ENCODE assay signal across 10 cellular contexts in the genomic region with DNA sequence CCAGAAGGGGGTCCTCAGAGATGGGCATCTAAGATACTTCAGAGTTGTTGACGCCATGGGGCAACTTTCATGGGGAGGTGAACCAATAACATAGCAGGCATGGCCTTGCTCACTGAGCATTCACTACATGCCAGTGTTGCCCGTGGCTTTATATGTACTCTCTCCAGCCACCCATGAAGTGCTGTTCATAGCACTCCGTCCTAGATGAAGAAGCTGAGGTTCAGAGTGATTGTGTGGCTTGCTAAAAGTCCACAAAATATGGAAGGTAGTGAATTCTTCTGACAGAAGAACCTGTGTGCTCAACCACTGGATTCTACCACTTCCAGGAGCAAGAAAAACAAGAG. TPM values are rescaled to one million over a fixed set of nuclear protein-coding genes. Genes with fewer than 3 reads are reported as not detected.
A peak's percentile ranks its signal among the peaks of the same experiment; 100 is the strongest.
DNase-seq lines count a peak whose midpoint lies in the region; ATAC-seq and TF ChIP-seq lines count a peak whose summit lies in the region.
"Had no signal": no experiment of that assay in that cellular context is flagged by ENCODE, and none has a peak within 500 bp of the region (broad histone marks: within the 10 kb centered on the region; RNA-seq: fewer than 3 reads in every experiment).

No MANE protein-coding gene starts in this region.

- no peak overlapping the region for H3K4me3 Mint-ChIP-seq in activated T-cell treated with anti-CD3 and anti-CD28 coated beads, Interleukin-2, amount 50 U/mL, for 24 hours

- H3K27me3 Mint-ChIP-seq in activated T-cell treated with anti-CD3 and anti-CD28 coated beads, Interleukin-2, amount 50 U/mL, for 24 hours = no peaks in the 10 kb centered on the region

- no peaks in the 10 kb centered on the region for H3K9me3 Mint-ChIP-seq in activated T-cell treated with anti-CD3 and anti-CD28 coated beads, Interleukin-2, amount 50 U/mL, for 24 hours

- no peaks in the 10 kb centered on the region for H3K36me3 Mint-ChIP-seq in activated T-cell treated with anti-CD3 and anti-CD28 coated beads, Interleukin-2, amount 50 U/mL, for 24 hours (ENCODE audit: low read depth)

- no peak for DNase-seq in activated T-cell treated with anti-CD3 and anti-CD28 coated beads, Interleukin-2, amount 50 U/mL, for 24 hours
- DNase-seq in activated T-cell treated with anti-CD3 and anti-CD28 coated beads, Interleukin-2, amount 50 U/mL, for 48 hours = no peak
- DNase-seq in esophagus squamous epithelium (lab: John Stamatoyannopoulos, UW) = no peak
- DNase-seq in AG20443 (ENCODE audit: low spot score) = no peak
- DNase-seq in SHP77 treated with DMSO at 0.1 percent for 48 hours (lab: John Stamatoyannopoulos, UW) = no peak
- no peak for DNase-seq in NOMO-1 treated with dmso at 0.1 percent for 144 hours (lab: John Stamatoyannopoulos, UW; ENCODE audit: unreplicated experiment)

- H3K4me3 ChIP-seq in esophagus squamous epithelium (peak overlapping the region in 2 of 4 donors; percentile 13 to 30), thymus (ENCODE audit: low read length) (no peak overlapping the region)
- H3K4me3 ChIP-seq: PC-9 had no signal

- H3K36me3 ChIP-seq in esophagus squamous epithelium (peaks cover 0 to 18% (median 0%) of the 10 kb centered on the region in 3 donors), thymus (ENCODE audit: control insufficient read depth, insufficient read depth) (peaks cover 3% of the 10 kb centered on the region)

- H3K27ac Mint-ChIP-seq in activated T-cell treated with anti-CD3 and anti-CD28 coated beads, Interleukin-2, amount 50 U/mL, for 24 hours = peak overlapping the region; percentile 18

- H3K9me3 ChIP-seq in esophagus squamous epithelium (no peaks in the 10 kb centered on the region), thymus (ENCODE audit: control insufficient read depth) (no peaks in the 10 kb centered on the region)

- WGBS in esophagus squamous epithelium, 2 donors = 8 to 40% methylated on average over 2 to 3 of the region's 3 CpGs
- 88% methylated on average over 3 of the region's 3 CpGs for WGBS in thymus

- intact Hi-C loops in esophagus squamous epithelium (cut with DNase I) = no loop called here

- H3K4me1 Mint-ChIP-seq in activated T-cell treated with anti-CD3 and anti-CD28 coated beads, Interleukin-2, amount 50 U/mL, for 24 hours (ENCODE audit: low read depth) = peaks cover 23% of the 10 kb centered on the region

- ATAC-seq in HG03521 (IDR thresholded peaks at IDR 0.05; ENCODE audit: unreplicated experiment) = peak; percentile 11

- H3K4me1 ChIP-seq in esophagus squamous epithelium (peaks cover 49 to 96% (median 73%) of the 10 kb centered on the region in 3 donors), thymus (ENCODE audit: control insufficient read depth, insufficient read depth, low read length) (peaks cover 37% of the 10 kb centered on the region)

- TF ChIP-seq CTCF in esophagus squamous epithelium (IDR thresholded peaks at IDR 0.05) = no peak

- H3K27ac ChIP-seq in esophagus squamous epithelium (peak overlapping the region; percentile 92 to 99 (median 97)), thymus (ENCODE audit: low read depth) (peak overlapping the region; percentile 79)
- H3K27ac ChIP-seq: PC-9 had no signal

- TF ChIP-seq POLR2A in esophagus squamous epithelium (IDR thresholded peaks at IDR 0.05) = no peak

- H3K27me3 ChIP-seq in esophagus squamous epithelium (no peaks in the 10 kb centered on the region), thymus (ENCODE audit: control insufficient read depth, insufficient read depth) (no peaks in the 10 kb centered on the region)

RNA-seq across cellular contexts. Expression of a gene that starts 9.8 kb away (rescaled TPM):
- 100 to 1,000 TPM in 3 of 4 donors, 10 to 100 TPM in 1; 87.9 to 209 (median 136) TPM for total RNA-seq in esophagus squamous epithelium
- polyA plus RNA-seq in thymus = 32.8 TPM

RNA-seq across cellular contexts. Expression of a gene that starts 42.4 kb away (rescaled TPM):
- 10 to 100 TPM; 44.2 to 58.9 (median 45.9) TPM for total RNA-seq in esophagus squamous epithelium
- polyA plus RNA-seq in thymus = 169 TPM

RNA-seq across cellular contexts. Expression of a gene that starts 42.7 kb away (rescaled TPM):
- total RNA-seq in esophagus squamous epithelium = 1 to 10 TPM; 4.7 to 8.4 (median 5.5) TPM
- polyA plus RNA-seq in thymus = 5.0 TPM

RNA-seq across cellular contexts. Expression of a gene that starts 58.0 kb away (rescaled TPM):
- total RNA-seq in esophagus squamous epithelium = not detected
- 0.32 TPM for polyA plus RNA-seq in thymus
- total RNA-seq: H1 had no signal
